In the genomic region with DNA sequence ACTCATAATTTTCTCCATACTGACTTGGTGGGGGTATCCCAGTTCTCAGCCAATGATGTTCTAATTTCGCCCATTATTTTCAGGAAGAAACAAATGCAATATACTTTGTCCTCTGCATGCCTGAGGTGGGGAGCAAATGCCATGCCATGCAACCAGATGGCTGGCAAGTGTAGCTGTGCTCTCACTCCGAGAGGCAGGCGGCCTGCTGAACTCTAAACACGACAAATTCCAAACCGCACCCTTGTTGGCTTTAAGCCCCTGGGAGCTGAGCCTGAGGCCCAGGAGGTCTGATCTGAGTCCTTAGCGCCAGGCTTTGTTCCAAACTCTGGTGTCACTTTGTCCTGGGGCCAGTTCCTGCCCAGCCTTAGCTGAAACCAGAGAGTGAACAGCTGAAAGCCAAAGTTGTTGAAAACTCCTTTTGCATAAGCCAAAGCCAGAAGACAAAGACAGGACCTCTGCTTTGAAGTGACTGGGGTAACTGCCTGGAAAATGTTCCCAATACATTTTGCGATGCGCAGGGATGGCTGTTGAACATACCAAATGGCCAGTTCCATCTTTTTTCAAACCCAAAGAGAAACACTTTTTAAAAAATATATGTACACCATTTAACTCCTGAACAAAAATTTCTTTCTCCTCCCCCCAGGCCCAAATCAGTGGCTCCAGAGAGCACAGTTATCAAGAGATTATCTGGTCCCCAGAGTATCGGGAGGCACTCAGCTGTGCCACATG, we compare ENCODE assay signal across 12 cellular contexts. TPM values are rescaled to one million over a fixed set of nuclear protein-coding genes. Genes with fewer than 3 reads are reported as not detected.
DNase-seq lines count a peak whose midpoint lies in the region; ATAC-seq, FAIRE-seq and TF ChIP-seq lines count a peak whose summit lies in the region.
"Had no signal": no experiment of that assay in that cellular context is flagged by ENCODE, and none has a peak within 500 bp of the region (broad histone marks: within the 10 kb centered on the region; RNA-seq: fewer than 3 reads in every experiment).

No MANE protein-coding gene starts in this region.

- TF ChIP-seq CTCF in esophagus muscularis mucosa (IDR thresholded peaks at IDR 0.05) (no peak), GM10248 (IDR thresholded peaks at IDR 0.05; ENCODE audit: control extremely low read depth, extremely low read depth, low read depth, missing control alignments) (no peak)

- no peak overlapping the region for H3K27ac Mint-ChIP-seq in activated CD4-positive, alpha-beta T cell treated with anti-CD3 and anti-CD28 coated beads, Interleukin-2, amount 10 ng/mL, durations not matched to agents 7 days and 5 days
- H3K27ac Mint-ChIP-seq: activated naive CD4-positive, alpha-beta T cell treated with anti-CD3 and anti-CD28 coated beads, Interleukin-2, amount 50 U/mL, for 24 hours; T-helper 1 cell treated with Interleukin-12 subunit alpha and Interleukin-12 subunit beta and Interleukin-4 antibody, amounts not matched to agents 30 μg/mL and 1 μg/mL, for 36 hours had no signal

- CTCF ChIA-PET in activated CD4-positive, alpha-beta T cell treated with anti-CD3 and anti-CD28 coated beads, Interleukin-2, amount 10 ng/mL, durations not matched to agents 7 days and 5 days (lab: Charles Lee) = interaction anchor here (1.1 kb wide), 1 partner anchor 234 kb away, joined by 3 read pairs; no protein-coding TSS in a partner anchor
- CTCF ChIA-PET in GM10248 (lab: Yijun Ruan, JAX) = interaction anchor here (0.9 to 1.4 kb wide), 3 partner anchors 84 to 239 kb away, joined by 3 read pairs; a partner anchor contains a TSS

- FAIRE-seq in GM12892 (lab: Jason Lieb, UNC) = no peak

- intact Hi-C loops in esophagus muscularis mucosa (cut with DNase I) = loop anchor here (10.0 kb wide), 1 partner anchor 572 kb away; no protein-coding TSS in a partner anchor

- peaks cover 24% of the 10 kb centered on the region for H3K36me3 Mint-ChIP-seq in activated CD4-positive, alpha-beta T cell treated with anti-CD3 and anti-CD28 coated beads, Interleukin-2, amount 10 ng/mL, durations not matched to agents 7 days and 5 days (ENCODE audit: low read depth)

- no peaks in the 10 kb centered on the region for H3K27me3 Mint-ChIP-seq in activated CD4-positive, alpha-beta T cell treated with anti-CD3 and anti-CD28 coated beads, Interleukin-2, amount 10 ng/mL, durations not matched to agents 7 days and 5 days
- H3K27me3 Mint-ChIP-seq: activated naive CD4-positive, alpha-beta T cell treated with anti-CD3 and anti-CD28 coated beads, Interleukin-2, amount 50 U/mL, for 24 hours had no signal

- no peak overlapping the region for H3K4me3 Mint-ChIP-seq in activated CD4-positive, alpha-beta T cell treated with anti-CD3 and anti-CD28 coated beads, Interleukin-2, amount 10 ng/mL, durations not matched to agents 7 days and 5 days
- H3K4me3 Mint-ChIP-seq: activated naive CD4-positive, alpha-beta T cell treated with anti-CD3 and anti-CD28 coated beads, Interleukin-2, amount 50 U/mL, for 24 hours; T-helper 1 cell treated with Interleukin-12 subunit alpha and Interleukin-12 subunit beta and Interleukin-4 antibody, amounts not matched to agents 30 μg/mL and 1 μg/mL, for 36 hours had no signal

- H3K4me1 ChIP-seq in esophagus muscularis mucosa = peaks cover 69 to 71% (median 70%) of the 10 kb centered on the region in 4 donors
- H3K4me1 ChIP-seq in muscle layer of colon (ENCODE audit: insufficient read depth, low read length) = peaks cover 13% of the 10 kb centered on the region

- H3K4me1 Mint-ChIP-seq in activated CD4-positive, alpha-beta T cell treated with anti-CD3 and anti-CD28 coated beads, Interleukin-2, amount 10 ng/mL, durations not matched to agents 7 days and 5 days = peaks cover 26% of the 10 kb centered on the region

- POLR2A ChIA-PET in activated CD4-positive, alpha-beta T cell treated with anti-CD3 and anti-CD28 coated beads, Interleukin-2, amount 10 ng/mL, durations not matched to agents 7 days and 5 days (lab: Charles Lee) = no interaction called here
- POLR2A ChIA-PET in GM10248 (lab: Yijun Ruan, JAX) = no interaction called here

- H3K9ac ChIP-seq in muscle layer of colon (ENCODE audit: low read length) = no peak overlapping the region

- H3K36me3 ChIP-seq in esophagus muscularis mucosa (peaks cover 0 to 22% (median 8%) of the 10 kb centered on the region in 4 donors), muscle layer of colon (ENCODE audit: insufficient read depth, low read length) (peaks cover 7% of the 10 kb centered on the region)

- TF ChIP-seq EP300 in esophagus muscularis mucosa (IDR thresholded peaks at IDR 0.05) = no peak

- no peak for ATAC-seq in GM18870 (IDR thresholded peaks at IDR 0.05; ENCODE audit: unreplicated experiment)

- no peaks in the 10 kb centered on the region for H3K9me3 Mint-ChIP-seq in activated CD4-positive, alpha-beta T cell treated with anti-CD3 and anti-CD28 coated beads, Interleukin-2, amount 10 ng/mL, durations not matched to agents 7 days and 5 days
- H3K9me3 Mint-ChIP-seq: activated naive CD4-positive, alpha-beta T cell treated with anti-CD3 and anti-CD28 coated beads, Interleukin-2, amount 50 U/mL, for 24 hours; T-helper 1 cell treated with Interleukin-12 subunit alpha and Interleukin-12 subunit beta and Interleukin-4 antibody, amounts not matched to agents 30 μg/mL and 1 μg/mL, for 36 hours had no signal

- WGBS in esophagus muscularis mucosa = 51% methylated on average over 8 of the region's 9 CpGs

- H3K27ac ChIP-seq in esophagus muscularis mucosa (replicated peaks in 1 of 4) (peak overlapping the region; percentile 57 to 76 (median 72)), muscle layer of colon (ENCODE audit: low read depth, low read length) (peak overlapping the region; percentile 24)

- TF ChIP-seq POLR2A in esophagus muscularis mucosa (IDR thresholded peaks at IDR 0.05; ENCODE audit: low read depth) = no peak
- no peak for TF ChIP-seq POLR2A in GM12892 (IDR thresholded peaks at IDR 0.05; ENCODE audit: low read depth, low read length)

- H3K4me3 ChIP-seq in esophagus muscularis mucosa (peak overlapping the region in 1 of 4 donors; percentile 2), muscle layer of colon (ENCODE audit: low read depth in 1 of 2, low read length in 2 of 2) (no peak overlapping the region)

- DNase-seq in AG20443 (ENCODE audit: low spot score) (peak; percentile 63), NCI-H2029 treated with DMSO at 0.1 percent for 48 hours (lab: John Stamatoyannopoulos, UW) (peak; percentile 35), esophagus muscularis mucosa (ENCODE audit: extremely low spot score) (no peak), GM10248 (ENCODE audit: extremely low spot score) (no peak), GM12892 (ENCODE audit: insufficient read length) (no peak)
- DNase-seq in activated CD4-positive, alpha-beta T cell treated with anti-CD3 and anti-CD28 coated beads, Interleukin-2, amount 10 ng/mL, durations not matched to agents 7 days and 5 days = no peak
- DNase-seq: DMS79, Kasumi-1 had no signal

- H3K9me3 ChIP-seq in esophagus muscularis mucosa (no peaks in the 10 kb centered on the region), muscle layer of colon (ENCODE audit: low read length) (no peaks in the 10 kb centered on the region)

- H3K27me3 ChIP-seq in esophagus muscularis mucosa (no peaks in the 10 kb centered on the region), muscle layer of colon (ENCODE audit: control insufficient read depth in 1 of 2, insufficient read depth in 2 of 2, low read length in 2 of 2) (no peaks in the 10 kb centered on the region)

RNA-seq across cellular contexts. Expression of a gene that starts 46.2 kb away (rescaled TPM):
- total RNA-seq in esophagus muscularis mucosa = 10 to 100 TPM; 11.3 to 14.3 (median 12.4) TPM
- total RNA-seq in activated CD4-positive, alpha-beta T cell treated with anti-CD3 and anti-CD28 coated beads, Interleukin-2, amount 10 ng/mL, durations not matched to agents 7 days and 5 days = 10 to 100 TPM; 30.2 to 32.4 TPM
- 17.6 TPM for polyA plus RNA-seq in GM12892 (2012; ENCODE audit: missing spikeins)

RNA-seq across cellular contexts. Expression of a gene that starts 46.5 kb away (rescaled TPM):
- total RNA-seq in esophagus muscularis mucosa = 10 to 100 TPM; 26.7 to 39.5 (median 33.8) TPM
- total RNA-seq in activated CD4-positive, alpha-beta T cell treated with anti-CD3 and anti-CD28 coated beads, Interleukin-2, amount 10 ng/mL, durations not matched to agents 7 days and 5 days = 10 to 100 TPM; 35.9 to 37.0 TPM
- polyA plus RNA-seq in GM12892 (2012; ENCODE audit: missing spikeins) = 19.6 TPM

Comparison
In these comparisons a context has a peak if more than half of its experiments do, and no peak if none do; other contexts are left out.
1. DNase-seq: peak in AG20443 (single experiment) and NCI-H2029 treated with DMSO at 0.1 percent for 48 hours (single experiment); none in esophagus muscularis mucosa (single experiment), activated CD4-positive, alpha-beta T cell treated with anti-CD3 and anti-CD28 coated beads, Interleukin-2, amount 10 ng/mL, durations not matched to agents 7 days and 5 days (single experiment), GM10248 (single experiment) and GM12892 (single experiment).